16 cellular contexts compared by ENCODE assay signal in the genomic region with DNA sequence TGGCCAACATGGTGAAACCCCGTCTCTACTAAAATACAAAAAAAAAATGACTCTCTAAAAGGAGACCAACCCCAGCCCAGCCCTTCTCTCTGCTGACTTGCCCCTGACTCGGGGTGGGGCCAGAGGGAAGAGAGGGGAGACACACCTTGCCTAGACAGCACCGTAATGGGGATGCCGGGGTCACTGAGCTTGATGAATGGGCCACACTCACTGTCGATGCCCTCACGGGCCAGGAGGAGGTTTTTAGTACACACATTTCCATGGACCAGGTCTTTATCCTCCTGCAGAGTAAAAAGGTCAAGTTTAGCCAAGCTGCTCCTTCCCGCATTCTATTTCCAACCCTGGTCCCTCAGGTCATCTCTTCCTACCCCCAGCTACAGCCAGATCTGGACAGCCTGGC.
DNase-seq lines count a peak whose midpoint lies in the region; ATAC-seq lines count a peak whose summit lies in the region.
"Had no signal": no experiment of that assay in that cellular context is flagged by ENCODE, and none has a peak within 500 bp of the region (broad histone marks: within the 10 kb centered on the region; RNA-seq: fewer than 3 reads in every experiment).

No MANE protein-coding gene starts in this region.

- no peak overlapping the region for H3K4me3 Mint-ChIP-seq in activated naive CD4-positive, alpha-beta T cell treated with anti-CD3 and anti-CD28 coated beads for 36 hours
- H3K4me3 Mint-ChIP-seq in CD8-positive, alpha-beta memory T cell: no peak overlapping the region
- no peak overlapping the region for H3K4me3 Mint-ChIP-seq in effector memory CD8-positive, alpha-beta T cell
- no peak overlapping the region for H3K4me3 Mint-ChIP-seq in stimulated activated memory B cell treated with anti-CD40 and anti-IgM and Interleukin-4, amounts not matched to agents 10 μg/mL and 1 μg/mL and 100 μg/mL, for 72 hours

- H3K4me1 ChIP-seq in CD8-positive, alpha-beta memory T cell (ENCODE audit: insufficient read depth, low read length): no peaks in the 10 kb centered on the region

- H3K9me3 Mint-ChIP-seq in activated naive CD4-positive, alpha-beta T cell treated with anti-CD3 and anti-CD28 coated beads, Interleukin-2, amount 50 U/mL, for 72 hours: no peaks in the 10 kb centered on the region
- H3K9me3 Mint-ChIP-seq in activated naive CD4-positive, alpha-beta T cell treated with anti-CD3 and anti-CD28 coated beads for 36 hours: no peaks in the 10 kb centered on the region
- H3K9me3 Mint-ChIP-seq in CD8-positive, alpha-beta memory T cell: no peaks in the 10 kb centered on the region
- H3K9me3 Mint-ChIP-seq in effector memory CD8-positive, alpha-beta T cell: no peaks in the 10 kb centered on the region
- H3K9me3 Mint-ChIP-seq in stimulated activated memory B cell treated with anti-CD40 and anti-IgM and Interleukin-4, amounts not matched to agents 10 μg/mL and 1 μg/mL and 100 μg/mL, for 72 hours: no peaks in the 10 kb centered on the region

- H3K4me1 Mint-ChIP-seq in activated naive CD4-positive, alpha-beta T cell treated with anti-CD3 and anti-CD28 coated beads for 36 hours (ENCODE audit: low read depth): no peaks in the 10 kb centered on the region
- H3K4me1 Mint-ChIP-seq in CD8-positive, alpha-beta memory T cell: peaks cover 0 to 3% (median 0%) of the 10 kb centered on the region in 3 donors
- H3K4me1 Mint-ChIP-seq in effector memory CD8-positive, alpha-beta T cell (ENCODE audit: low read depth in 2 of 2): peaks cover 5 to 11% of the 10 kb centered on the region in 2 donors
- H3K4me1 Mint-ChIP-seq in stimulated activated memory B cell treated with anti-CD40 and anti-IgM and Interleukin-4, amounts not matched to agents 10 μg/mL and 1 μg/mL and 100 μg/mL, for 72 hours: peaks cover 13% of the 10 kb centered on the region

- ATAC-seq in activated naive CD4-positive, alpha-beta T cell treated with anti-CD3 and anti-CD28 coated beads, Interleukin-2, amount 50 U/mL, for 72 hours: no peak
- no peak for ATAC-seq in effector memory CD8-positive, alpha-beta T cell (replicated peaks)
- ATAC-seq in stimulated activated memory B cell treated with anti-CD40 and anti-IgM and Interleukin-4, amounts not matched to agents 10 μg/mL and 1 μg/mL and 100 μg/mL, for 72 hours: no peak
- ATAC-seq in GM21381 (IDR thresholded peaks at IDR 0.05; ENCODE audit: unreplicated experiment): no peak
- ATAC-seq: A549, K562 had no signal

- peaks cover 0 to 19% of the 10 kb centered on the region in 2 donors for H3K36me3 Mint-ChIP-seq in activated naive CD4-positive, alpha-beta T cell treated with anti-CD3 and anti-CD28 coated beads, Interleukin-2, amount 50 U/mL, for 72 hours
- peaks cover 25% of the 10 kb centered on the region for H3K36me3 Mint-ChIP-seq in activated naive CD4-positive, alpha-beta T cell treated with anti-CD3 and anti-CD28 coated beads for 36 hours (ENCODE audit: low read depth)
- peaks cover 14 to 95% (median 23%) of the 10 kb centered on the region in 3 donors for H3K36me3 Mint-ChIP-seq in CD8-positive, alpha-beta memory T cell
- H3K36me3 Mint-ChIP-seq in effector memory CD8-positive, alpha-beta T cell (ENCODE audit: insufficient read depth): peaks cover 82% of the 10 kb centered on the region
- H3K36me3 Mint-ChIP-seq in stimulated activated memory B cell treated with anti-CD40 and anti-IgM and Interleukin-4, amounts not matched to agents 10 μg/mL and 1 μg/mL and 100 μg/mL, for 72 hours: peaks cover 53% of the 10 kb centered on the region

- POLR2A ChIA-PET in CD8-positive, alpha-beta memory T cell (lab: Charles Lee): no interaction called here

- H3K27ac ChIP-seq in CD8-positive, alpha-beta memory T cell (ENCODE audit: low read depth, low read length): no peak overlapping the region
- H3K27ac ChIP-seq: A549, BLaER1 had no signal

- no peak overlapping the region for H3K4me3 ChIP-seq in CD8-positive, alpha-beta memory T cell (ENCODE audit: low read length)
- H3K4me3 ChIP-seq: A549, BLaER1, K562 had no signal

- no peaks in the 10 kb centered on the region for H3K27me3 Mint-ChIP-seq in activated naive CD4-positive, alpha-beta T cell treated with anti-CD3 and anti-CD28 coated beads for 36 hours (ENCODE audit: low read depth)
- H3K27me3 Mint-ChIP-seq in CD8-positive, alpha-beta memory T cell: no peaks in the 10 kb centered on the region
- H3K27me3 Mint-ChIP-seq in effector memory CD8-positive, alpha-beta T cell: no peaks in the 10 kb centered on the region
- no peaks in the 10 kb centered on the region for H3K27me3 Mint-ChIP-seq in stimulated activated memory B cell treated with anti-CD40 and anti-IgM and Interleukin-4, amounts not matched to agents 10 μg/mL and 1 μg/mL and 100 μg/mL, for 72 hours

- H3K36me3 ChIP-seq in CD8-positive, alpha-beta memory T cell (ENCODE audit: insufficient read depth, low read length): peaks cover 89% of the 10 kb centered on the region

- intact Hi-C loops in activated naive CD4-positive, alpha-beta T cell treated with anti-CD3 and anti-CD28 coated beads for 36 hours (cut with micrococcal nuclease): no loop called here

- no peaks in the 10 kb centered on the region for H3K9me3 ChIP-seq in CD8-positive, alpha-beta memory T cell (ENCODE audit: low read length)
- H3K9me3 ChIP-seq: A549, BLaER1 had no signal

- CTCF ChIA-PET in activated naive CD4-positive, alpha-beta T cell treated with anti-CD3 and anti-CD28 coated beads for 36 hours (lab: Charles Lee): interaction anchor here (1.1 kb wide), 1 partner anchor 12 kb away, joined by 3 read pairs; no protein-coding TSS in a partner anchor
- CTCF ChIA-PET in CD8-positive, alpha-beta memory T cell (lab: Charles Lee): interaction anchor here (1.0 kb wide), 1 partner anchor 159 kb away, joined by 3 read pairs; no protein-coding TSS in a partner anchor

- no peaks in the 10 kb centered on the region for H3K27me3 ChIP-seq in CD8-positive, alpha-beta memory T cell (ENCODE audit: insufficient read depth, low read length, poor library complexity, severe bottlenecking)
- H3K27me3 ChIP-seq: BLaER1 had no signal

- no peak for DNase-seq in activated naive CD4-positive, alpha-beta T cell treated with anti-CD3 and anti-CD28 coated beads, Interleukin-2, amount 50 U/mL, for 72 hours (ENCODE audit: low spot score in 2 of 2)
- no peak for DNase-seq in activated naive CD4-positive, alpha-beta T cell treated with anti-CD3 and anti-CD28 coated beads for 36 hours
- no peak for DNase-seq in CD8-positive, alpha-beta memory T cell
- DNase-seq in effector memory CD8-positive, alpha-beta T cell: no peak
- no peak for DNase-seq in DMS 273 treated with DMSO at 0.1 percent for 48 hours (lab: John Stamatoyannopoulos, UW)
- DNase-seq in SHP77 treated with DMSO at 0.1 percent for 48 hours (lab: John Stamatoyannopoulos, UW): no peak
- DNase-seq: DMS79 treated with DMSO at 0.1 percent for 48 hours, NCI-H1694 treated with DMSO at 0.1 percent for 48 hours, NCI-H510A, NCI-H774, Right ventricle myocardium superior had no signal

- peak overlapping the region; percentile 61 to 82 for H3K27ac Mint-ChIP-seq in activated naive CD4-positive, alpha-beta T cell treated with anti-CD3 and anti-CD28 coated beads, Interleukin-2, amount 50 U/mL, for 72 hours
- no peak overlapping the region for H3K27ac Mint-ChIP-seq in activated naive CD4-positive, alpha-beta T cell treated with anti-CD3 and anti-CD28 coated beads for 36 hours
- peak overlapping the region in 6 of 8 donors; percentile 22 to 88 (median 56) for H3K27ac Mint-ChIP-seq in CD8-positive, alpha-beta memory T cell
- peak overlapping the region; percentile 38 to 78 for H3K27ac Mint-ChIP-seq in effector memory CD8-positive, alpha-beta T cell
- H3K27ac Mint-ChIP-seq in stimulated activated memory B cell treated with anti-CD40 and anti-IgM and Interleukin-4, amounts not matched to agents 10 μg/mL and 1 μg/mL and 100 μg/mL, for 72 hours: peak overlapping the region; percentile 61
